In the genomic region with DNA sequence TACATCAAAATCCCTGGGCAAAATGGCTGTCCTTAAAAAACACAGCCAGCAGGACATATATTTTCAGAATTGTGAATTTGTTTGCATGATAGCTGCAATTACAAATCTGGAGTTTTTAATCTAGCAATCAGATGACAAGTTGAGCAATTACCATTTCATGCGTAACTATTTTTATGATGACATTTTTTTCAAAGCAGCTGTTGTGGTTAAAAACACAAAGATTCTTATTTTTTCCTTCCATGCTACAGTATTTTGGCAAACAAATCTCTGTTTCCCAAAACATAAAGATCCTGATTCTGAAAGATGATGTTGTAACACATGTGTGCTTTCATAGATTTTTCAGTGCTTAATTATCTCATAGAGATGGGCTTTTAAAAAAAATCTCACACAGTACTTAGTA, we compare ENCODE assay signal across 26 cellular contexts.
"Had no signal": no experiment of that assay in that cellular context is flagged by ENCODE, and none has a peak within 500 bp of the region (broad histone marks: within the 10 kb centered on the region; RNA-seq: fewer than 3 reads in every experiment).

No MANE protein-coding gene starts in this region.

- H3K4me3 ChIP-seq: colonic mucosa, esophagus muscularis mucosa, heart right ventricle, left lung, mucosa of descending colon, neural progenitor cell, prostate gland, right atrium auricular region, skin epidermis, spleen, thoracic aorta, transverse colon, upper lobe of right lung had no signal

- ATAC-seq: foreskin keratinocyte; heart right ventricle; left cardiac atrium; left lung; mucosa of descending colon; naive thymus-derived CD4-positive, alpha-beta T cell; sciatic nerve; stimulated activated memory B cell treated with anti-CD40 and anti-IgM and Interleukin-4, amounts not matched to agents 10 μg/mL and 1 μg/mL and 100 μg/mL, for 72 hours; stimulated activated naive CD8-positive, alpha-beta T cell treated with anti-CD3 and anti-CD28 coated beads, Interleukin-15, Interleukin-2, amounts not matched to agents 100 U/mL and 50 U/mL, for 24 hours; upper lobe of right lung had no signal

- DNase-seq: colonic mucosa; effector CD8-positive, alpha-beta T cell; endodermal cell; foreskin keratinocyte; glutamatergic neuron; heart right ventricle; hippocampal formation; left cardiac atrium; left lung; mesenchymal stem cell; mucosa of descending colon; naive thymus-derived CD4-positive, alpha-beta T cell; spleen; stimulated activated CD4-positive, alpha-beta T cell treated with anti-CD3 and anti-CD28 coated beads, Interleukin-4, amount 100 ng/mL, for 4 hours; stimulated activated naive CD8-positive, alpha-beta T cell treated with anti-CD3 and anti-CD28 coated beads, Interleukin-15, Interleukin-2, amounts not matched to agents 100 U/mL and 50 U/mL, for 24 hours; substantia nigra; transverse colon; upper lobe of right lung had no signal
